In genomic region chr3:81788650-81789049, GRCh38 we compare ENCODE assay signal across 12 cellular contexts. TPM values are rescaled to one million over a fixed set of nuclear protein-coding genes. Genes with fewer than 3 reads are reported as not detected.
DNase-seq lines count a peak whose midpoint lies in the region; ATAC-seq and TF ChIP-seq lines count a peak whose summit lies in the region.
"Had no signal": no experiment of that assay in that cellular context is flagged by ENCODE, and none has a peak within 500 bp of the region (broad histone marks: within the 10 kb centered on the region; RNA-seq: fewer than 3 reads in every experiment).

No MANE protein-coding gene starts in this region.

- peaks cover 2% of the 10 kb centered on the region for H3K9me3 Mint-ChIP-seq in CD4-positive, alpha-beta T cell

- no peak for TF ChIP-seq POLR2A in GM18505 (IDR thresholded peaks at IDR 0.05; ENCODE audit: borderline replicate concordance, extremely low read depth, insufficient read depth, insufficient read length)

- POLR2A ChIA-PET in CD4-positive, alpha-beta T cell (lab: Charles Lee) = no interaction called here

- H3K27me3 Mint-ChIP-seq in CD4-positive, alpha-beta T cell = peaks cover 4% of the 10 kb centered on the region

- DNase-seq in fibroblast of gingiva (ENCODE audit: low read depth) = peak; percentile 40
- no peak for DNase-seq in UCSD-AML1 (lab: John Stamatoyannopoulos, UW; ENCODE audit: unreplicated experiment)
- no peak for DNase-seq in CD4-positive, alpha-beta T cell
- no peak for DNase-seq in hepatic stellate cell (ENCODE audit: low spot score)
- no peak for DNase-seq in SHP77 treated with DMSO at 0.1 percent for 48 hours (lab: John Stamatoyannopoulos, UW)
- DNase-seq: C1 segment of cervical spinal cord; central memory CD4-positive, alpha-beta T cell; left lung; NCI-H187 had no signal

- no peak overlapping the region for H3K27ac Mint-ChIP-seq in CD4-positive, alpha-beta T cell

- TF ChIP-seq CTCF in CD4-positive, alpha-beta T cell (IDR thresholded peaks at IDR 0.05) = no peak

- H3K4me3 Mint-ChIP-seq in CD4-positive, alpha-beta T cell = no peak overlapping the region

- H3K9me3 ChIP-seq in CD4-positive, alpha-beta T cell (ENCODE audit: control insufficient read depth, low read length) = no peaks in the 10 kb centered on the region
- H3K9me3 ChIP-seq: left lung had no signal

- intact Hi-C loops in CD4-positive, alpha-beta T cell (cut with DNase I, micrococcal nuclease) = no loop called here

- no peaks in the 10 kb centered on the region for H3K4me1 Mint-ChIP-seq in CD4-positive, alpha-beta T cell (ENCODE audit: low read depth)

- peak; percentile 84 for ATAC-seq in GM18505 (IDR thresholded peaks at IDR 0.05; ENCODE audit: unreplicated experiment)
- ATAC-seq in GM21390 (IDR thresholded peaks at IDR 0.05; ENCODE audit: unreplicated experiment) = peak; percentile 81
- peak; percentile 84 for ATAC-seq in HG03066 (IDR thresholded peaks at IDR 0.05; ENCODE audit: low read depth, unreplicated experiment)
- ATAC-seq in CD4-positive, alpha-beta T cell (ENCODE audit: poor library complexity) = no peak
- ATAC-seq: left lung had no signal

- CTCF ChIA-PET in CD4-positive, alpha-beta T cell (lab: Charles Lee) = no interaction called here

- H3K36me3 Mint-ChIP-seq in CD4-positive, alpha-beta T cell (ENCODE audit: low read depth) = no peaks in the 10 kb centered on the region

- no peaks in the 10 kb centered on the region for H3K27me3 ChIP-seq in CD4-positive, alpha-beta T cell (ENCODE audit: control insufficient read depth, insufficient read depth, low read length)
- H3K27me3 ChIP-seq: left lung had no signal

- H3K27ac ChIP-seq in CD4-positive, alpha-beta T cell (ENCODE audit: low read depth, low read length) = no peak overlapping the region
- H3K27ac ChIP-seq: left lung had no signal

RNA-seq across cellular contexts. Expression of gene GBE1, which starts 27.2 kb away (rescaled TPM):
- total RNA-seq in CD4-positive, alpha-beta T cell = 1 to 10 TPM; 3.7 to 4.4 TPM
